ENCODE assay signal across 1 cellular context in the genomic region with DNA sequence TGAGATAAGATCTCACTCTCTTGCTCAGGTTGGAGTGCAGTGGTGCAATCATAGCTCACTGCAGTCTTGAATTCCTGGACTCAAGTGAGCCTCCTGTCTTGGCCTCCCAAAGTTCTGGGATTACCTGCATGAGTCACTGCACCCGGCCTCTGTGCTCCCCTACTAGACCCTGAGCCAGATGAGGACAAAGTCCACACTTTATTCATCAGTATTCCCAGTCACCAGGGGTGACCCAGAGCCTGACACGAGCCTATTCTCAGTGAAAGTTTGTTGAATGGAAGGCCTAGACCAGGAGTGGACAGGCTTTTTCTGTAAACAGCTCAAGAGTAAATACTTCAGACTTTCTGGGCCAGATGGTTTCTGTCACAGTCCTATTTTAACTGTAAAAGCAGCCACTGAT.
TF ChIP-seq lines count a peak whose summit lies in the region.

No MANE protein-coding gene starts in this region.

TF ChIP-seq in HepG2, 621 proteins besides CTCF, POLR2A, EP300 and RAD21 (continued from another document and continues in another):
- TF ChIP-seq, protein P1, sequence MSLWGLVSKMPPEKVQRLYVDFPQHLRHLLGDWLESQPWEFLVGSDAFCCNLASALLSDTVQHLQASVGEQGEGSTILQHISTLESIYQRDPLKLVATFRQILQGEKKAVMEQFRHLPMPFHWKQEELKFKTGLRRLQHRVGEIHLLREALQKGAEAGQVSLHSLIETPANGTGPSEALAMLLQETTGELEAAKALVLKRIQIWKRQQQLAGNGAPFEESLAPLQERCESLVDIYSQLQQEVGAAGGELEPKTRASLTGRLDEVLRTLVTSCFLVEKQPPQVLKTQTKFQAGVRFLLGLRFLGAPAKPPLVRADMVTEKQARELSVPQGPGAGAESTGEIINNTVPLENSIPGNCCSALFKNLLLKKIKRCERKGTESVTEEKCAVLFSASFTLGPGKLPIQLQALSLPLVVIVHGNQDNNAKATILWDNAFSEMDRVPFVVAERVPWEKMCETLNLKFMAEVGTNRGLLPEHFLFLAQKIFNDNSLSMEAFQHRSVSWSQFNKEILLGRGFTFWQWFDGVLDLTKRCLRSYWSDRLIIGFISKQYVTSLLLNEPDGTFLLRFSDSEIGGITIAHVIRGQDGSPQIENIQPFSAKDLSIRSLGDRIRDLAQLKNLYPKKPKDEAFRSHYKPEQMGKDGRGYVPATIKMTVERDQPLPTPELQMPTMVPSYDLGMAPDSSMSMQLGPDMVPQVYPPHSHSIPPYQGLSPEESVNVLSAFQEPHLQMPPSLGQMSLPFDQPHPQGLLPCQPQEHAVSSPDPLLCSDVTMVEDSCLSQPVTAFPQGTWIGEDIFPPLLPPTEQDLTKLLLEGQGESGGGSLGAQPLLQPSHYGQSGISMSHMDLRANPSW (CRISPR knock-in tag; IDR thresholded peaks at IDR 0.05; ENCODE audit: borderline replicate concordance), result no peak
- TF ChIP-seq ZZZ3 (CRISPR knock-in tag; IDR thresholded peaks at IDR 0.05; ENCODE audit: borderline replicate concordance) (no peak), FOXK1 (CRISPR knock-in tag; IDR thresholded peaks at IDR 0.05; ENCODE audit: borderline replicate concordance, low read depth) (no peak; the same call in 1 of the 2 replicates), IKZF1 (IDR thresholded peaks at IDR 0.05) (no peak), ZNF225 (CRISPR knock-in tag; IDR thresholded peaks at IDR 0.05) (no peak), SKI (IDR thresholded peaks at IDR 0.05; ENCODE audit: partially characterized antibody) (peak; percentile 49), ZNF501 (CRISPR knock-in tag; IDR thresholded peaks at IDR 0.05) (peak; percentile 34; the same call in 1 of the 2 replicates), MEIS2 (CRISPR knock-in tag; IDR thresholded peaks at IDR 0.05) (peak; percentile 28; the same call in 1 of the 2 replicates), ZSCAN25 (CRISPR knock-in tag; IDR thresholded peaks at IDR 0.05) (peak; percentile 80), ZNF343 (CRISPR knock-in tag; IDR thresholded peaks at IDR 0.05) (no peak), ADNP (CRISPR knock-in tag; IDR thresholded peaks at IDR 0.05) (peak; percentile 59; the same call in 1 of the 2 replicates), ZNF746 (CRISPR knock-in tag; IDR thresholded peaks at IDR 0.05) (no peak), PLRG1 (conservative IDR thresholded peaks at IDR 0.05) (no peak), SALL1 (CRISPR knock-in tag; IDR thresholded peaks at IDR 0.05) (peak; percentile 88), ZFP1 (CRISPR knock-in tag; IDR thresholded peaks at IDR 0.05) (no peak), ZFP37 (CRISPR knock-in tag; IDR thresholded peaks at IDR 0.05; ENCODE audit: borderline replicate concordance) (no peak), CCDC6 (CRISPR knock-in tag; IDR thresholded peaks at IDR 0.05) (peak; percentile 58; the same call in 1 of the 2 replicates), SIN3B (IDR thresholded peaks at IDR 0.05; ENCODE audit: low read length) (no peak), RBFOX2 (IDR thresholded peaks at IDR 0.05; ENCODE audit: low read depth, low read length) (no peak), ZNF460 (CRISPR knock-in tag; IDR thresholded peaks at IDR 0.05; ENCODE audit: borderline replicate concordance) (no peak), MTA1 (CRISPR knock-in tag; IDR thresholded peaks at IDR 0.05; ENCODE audit: borderline replicate concordance) (no peak), ZNF17 (CRISPR knock-in tag; IDR thresholded peaks at IDR 0.05) (no peak), SNRNP70 (IDR thresholded peaks at IDR 0.05; ENCODE audit: low read depth, low read length) (no peak), POLR2AphosphoS2 (IDR thresholded peaks at IDR 0.05; ENCODE audit: low read depth, low read length) (no peak), ARID2 (CRISPR knock-in tag; IDR thresholded peaks at IDR 0.05; ENCODE audit: borderline replicate concordance) (no peak), ATF7-NPFF (CRISPR knock-in tag; IDR thresholded peaks at IDR 0.05; ENCODE audit: low read depth) (no peak), ZNF841 (CRISPR knock-in tag; IDR thresholded peaks at IDR 0.05; ENCODE audit: borderline replicate concordance) (no peak), SMAD9 (CRISPR knock-in tag; IDR thresholded peaks at IDR 0.05) (no peak), GFI1 (CRISPR knock-in tag; IDR thresholded peaks at IDR 0.05; ENCODE audit: borderline replicate concordance) (no peak; the same call in 1 of the 2 replicates), NCOA5 (CRISPR knock-in tag; IDR thresholded peaks at IDR 0.05) (no peak), TARDBP (CRISPR knock-in tag; IDR thresholded peaks at IDR 0.05) (peak; percentile 72), MED8 (CRISPR knock-in tag; IDR thresholded peaks at IDR 0.05; ENCODE audit: insufficient replicate concordance) (no peak), ZNF552 (CRISPR knock-in tag; IDR thresholded peaks at IDR 0.05; ENCODE audit: borderline replicate concordance) (no peak), PAF1 (CRISPR knock-in tag; IDR thresholded peaks at IDR 0.05) (no peak), PHF5A (CRISPR knock-in tag; IDR thresholded peaks at IDR 0.05; ENCODE audit: low read depth, unreplicated experiment) (no peak), MAFG (CRISPR knock-in tag; IDR thresholded peaks at IDR 0.05) (no peak), MTF1 (CRISPR knock-in tag; IDR thresholded peaks at IDR 0.05) (no peak), BCL6 (CRISPR knock-in tag; IDR thresholded peaks at IDR 0.05) (peak; percentile 65; the same call in 1 of the 2 replicates), ZNF10 (CRISPR knock-in tag; IDR thresholded peaks at IDR 0.05; ENCODE audit: borderline replicate concordance, low read depth) (no peak), MTA3 (CRISPR knock-in tag; IDR thresholded peaks at IDR 0.05) (no peak), STAT5B (CRISPR knock-in tag; IDR thresholded peaks at IDR 0.05) (no peak), SRF (IDR thresholded peaks at IDR 0.05; ENCODE audit: low read depth, low read length) (no peak), MAFF (IDR thresholded peaks at IDR 0.05; ENCODE audit: low read depth, low read length) (no peak)
- TF ChIP-seq, protein P2, sequence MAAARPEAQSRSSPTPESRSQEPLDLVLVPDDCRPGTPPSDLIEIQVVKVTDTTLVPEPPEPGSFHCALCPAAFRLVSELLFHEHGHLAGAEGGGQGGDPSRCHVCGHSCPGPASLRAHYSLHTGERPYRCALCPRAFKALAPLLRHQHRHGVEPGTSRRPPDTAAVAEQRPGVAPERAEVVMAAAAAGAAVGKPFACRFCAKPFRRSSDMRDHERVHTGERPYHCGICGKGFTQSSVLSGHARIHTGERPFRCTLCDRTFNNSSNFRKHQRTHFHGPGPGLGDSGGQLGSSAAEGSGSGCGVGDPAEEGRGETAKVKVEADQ (CRISPR knock-in tag; IDR thresholded peaks at IDR 0.05; ENCODE audit: borderline replicate concordance), result no peak
- TF ChIP-seq, protein P3, sequence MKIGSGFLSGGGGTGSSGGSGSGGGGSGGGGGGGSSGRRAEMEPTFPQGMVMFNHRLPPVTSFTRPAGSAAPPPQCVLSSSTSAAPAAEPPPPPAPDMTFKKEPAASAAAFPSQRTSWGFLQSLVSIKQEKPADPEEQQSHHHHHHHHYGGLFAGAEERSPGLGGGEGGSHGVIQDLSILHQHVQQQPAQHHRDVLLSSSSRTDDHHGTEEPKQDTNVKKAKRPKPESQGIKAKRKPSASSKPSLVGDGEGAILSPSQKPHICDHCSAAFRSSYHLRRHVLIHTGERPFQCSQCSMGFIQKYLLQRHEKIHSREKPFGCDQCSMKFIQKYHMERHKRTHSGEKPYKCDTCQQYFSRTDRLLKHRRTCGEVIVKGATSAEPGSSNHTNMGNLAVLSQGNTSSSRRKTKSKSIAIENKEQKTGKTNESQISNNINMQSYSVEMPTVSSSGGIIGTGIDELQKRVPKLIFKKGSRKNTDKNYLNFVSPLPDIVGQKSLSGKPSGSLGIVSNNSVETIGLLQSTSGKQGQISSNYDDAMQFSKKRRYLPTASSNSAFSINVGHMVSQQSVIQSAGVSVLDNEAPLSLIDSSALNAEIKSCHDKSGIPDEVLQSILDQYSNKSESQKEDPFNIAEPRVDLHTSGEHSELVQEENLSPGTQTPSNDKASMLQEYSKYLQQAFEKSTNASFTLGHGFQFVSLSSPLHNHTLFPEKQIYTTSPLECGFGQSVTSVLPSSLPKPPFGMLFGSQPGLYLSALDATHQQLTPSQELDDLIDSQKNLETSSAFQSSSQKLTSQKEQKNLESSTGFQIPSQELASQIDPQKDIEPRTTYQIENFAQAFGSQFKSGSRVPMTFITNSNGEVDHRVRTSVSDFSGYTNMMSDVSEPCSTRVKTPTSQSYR (CRISPR knock-in tag; IDR thresholded peaks at IDR 0.05; ENCODE audit: borderline replicate concordance), result no peak
- TF ChIP-seq, protein P4, sequence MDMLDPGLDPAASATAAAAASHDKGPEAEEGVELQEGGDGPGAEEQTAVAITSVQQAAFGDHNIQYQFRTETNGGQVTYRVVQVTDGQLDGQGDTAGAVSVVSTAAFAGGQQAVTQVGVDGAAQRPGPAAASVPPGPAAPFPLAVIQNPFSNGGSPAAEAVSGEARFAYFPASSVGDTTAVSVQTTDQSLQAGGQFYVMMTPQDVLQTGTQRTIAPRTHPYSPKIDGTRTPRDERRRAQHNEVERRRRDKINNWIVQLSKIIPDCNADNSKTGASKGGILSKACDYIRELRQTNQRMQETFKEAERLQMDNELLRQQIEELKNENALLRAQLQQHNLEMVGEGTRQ (IDR thresholded peaks at IDR 0.05; ENCODE audit: low read depth, low read length), result no peak
- TF ChIP-seq, protein P4 (CRISPR knock-in tag; IDR thresholded peaks at IDR 0.05; ENCODE audit: borderline replicate concordance), result no peak
- TF ChIP-seq, protein P5, sequence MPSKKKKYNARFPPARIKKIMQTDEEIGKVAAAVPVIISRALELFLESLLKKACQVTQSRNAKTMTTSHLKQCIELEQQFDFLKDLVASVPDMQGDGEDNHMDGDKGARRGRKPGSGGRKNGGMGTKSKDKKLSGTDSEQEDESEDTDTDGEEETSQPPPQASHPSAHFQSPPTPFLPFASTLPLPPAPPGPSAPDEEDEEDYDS (CRISPR knock-in tag; IDR thresholded peaks at IDR 0.05), result no peak
- TF ChIP-seq, protein P6, sequence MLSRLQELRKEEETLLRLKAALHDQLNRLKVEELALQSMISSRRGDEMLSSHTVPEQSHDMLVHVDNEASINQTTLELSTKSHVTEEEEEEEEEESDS (CRISPR knock-in tag; IDR thresholded peaks at IDR 0.05; ENCODE audit: borderline replicate concordance), result no peak
- TF ChIP-seq, protein P7, sequence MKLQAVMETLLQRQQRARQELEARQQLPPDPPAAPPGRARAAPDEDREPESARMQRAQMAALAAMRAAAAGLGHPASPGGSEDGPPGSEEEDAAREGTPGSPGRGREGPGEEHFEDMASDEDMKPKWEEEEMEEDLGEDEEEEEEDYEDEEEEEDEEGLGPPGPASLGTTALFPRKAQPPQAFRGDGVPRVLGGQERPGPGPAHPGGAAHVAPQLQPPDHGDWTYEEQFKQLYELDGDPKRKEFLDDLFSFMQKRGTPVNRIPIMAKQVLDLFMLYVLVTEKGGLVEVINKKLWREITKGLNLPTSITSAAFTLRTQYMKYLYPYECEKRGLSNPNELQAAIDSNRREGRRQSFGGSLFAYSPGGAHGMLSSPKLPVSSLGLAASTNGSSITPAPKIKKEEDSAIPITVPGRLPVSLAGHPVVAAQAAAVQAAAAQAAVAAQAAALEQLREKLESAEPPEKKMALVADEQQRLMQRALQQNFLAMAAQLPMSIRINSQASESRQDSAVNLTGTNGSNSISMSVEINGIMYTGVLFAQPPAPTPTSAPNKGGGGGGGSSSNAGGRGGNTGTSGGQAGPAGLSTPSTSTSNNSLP (IDR thresholded peaks at IDR 0.05; ENCODE audit: low read depth, low read length), result no peak; the same call in 1 of the 2 replicates
- TF ChIP-seq, protein P8, sequence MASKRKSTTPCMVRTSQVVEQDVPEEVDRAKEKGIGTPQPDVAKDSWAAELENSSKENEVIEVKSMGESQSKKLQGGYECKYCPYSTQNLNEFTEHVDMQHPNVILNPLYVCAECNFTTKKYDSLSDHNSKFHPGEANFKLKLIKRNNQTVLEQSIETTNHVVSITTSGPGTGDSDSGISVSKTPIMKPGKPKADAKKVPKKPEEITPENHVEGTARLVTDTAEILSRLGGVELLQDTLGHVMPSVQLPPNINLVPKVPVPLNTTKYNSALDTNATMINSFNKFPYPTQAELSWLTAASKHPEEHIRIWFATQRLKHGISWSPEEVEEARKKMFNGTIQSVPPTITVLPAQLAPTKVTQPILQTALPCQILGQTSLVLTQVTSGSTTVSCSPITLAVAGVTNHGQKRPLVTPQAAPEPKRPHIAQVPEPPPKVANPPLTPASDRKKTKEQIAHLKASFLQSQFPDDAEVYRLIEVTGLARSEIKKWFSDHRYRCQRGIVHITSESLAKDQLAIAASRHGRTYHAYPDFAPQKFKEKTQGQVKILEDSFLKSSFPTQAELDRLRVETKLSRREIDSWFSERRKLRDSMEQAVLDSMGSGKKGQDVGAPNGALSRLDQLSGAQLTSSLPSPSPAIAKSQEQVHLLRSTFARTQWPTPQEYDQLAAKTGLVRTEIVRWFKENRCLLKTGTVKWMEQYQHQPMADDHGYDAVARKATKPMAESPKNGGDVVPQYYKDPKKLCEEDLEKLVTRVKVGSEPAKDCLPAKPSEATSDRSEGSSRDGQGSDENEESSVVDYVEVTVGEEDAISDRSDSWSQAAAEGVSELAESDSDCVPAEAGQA (IDR thresholded peaks at IDR 0.05; ENCODE audit: low read depth), result no peak
- TF ChIP-seq, protein P8 (CRISPR knock-in tag; IDR thresholded peaks at IDR 0.05; ENCODE audit: borderline replicate concordance), result no peak
